10 cellular contexts compared by ENCODE assay signal in the genomic region with DNA sequence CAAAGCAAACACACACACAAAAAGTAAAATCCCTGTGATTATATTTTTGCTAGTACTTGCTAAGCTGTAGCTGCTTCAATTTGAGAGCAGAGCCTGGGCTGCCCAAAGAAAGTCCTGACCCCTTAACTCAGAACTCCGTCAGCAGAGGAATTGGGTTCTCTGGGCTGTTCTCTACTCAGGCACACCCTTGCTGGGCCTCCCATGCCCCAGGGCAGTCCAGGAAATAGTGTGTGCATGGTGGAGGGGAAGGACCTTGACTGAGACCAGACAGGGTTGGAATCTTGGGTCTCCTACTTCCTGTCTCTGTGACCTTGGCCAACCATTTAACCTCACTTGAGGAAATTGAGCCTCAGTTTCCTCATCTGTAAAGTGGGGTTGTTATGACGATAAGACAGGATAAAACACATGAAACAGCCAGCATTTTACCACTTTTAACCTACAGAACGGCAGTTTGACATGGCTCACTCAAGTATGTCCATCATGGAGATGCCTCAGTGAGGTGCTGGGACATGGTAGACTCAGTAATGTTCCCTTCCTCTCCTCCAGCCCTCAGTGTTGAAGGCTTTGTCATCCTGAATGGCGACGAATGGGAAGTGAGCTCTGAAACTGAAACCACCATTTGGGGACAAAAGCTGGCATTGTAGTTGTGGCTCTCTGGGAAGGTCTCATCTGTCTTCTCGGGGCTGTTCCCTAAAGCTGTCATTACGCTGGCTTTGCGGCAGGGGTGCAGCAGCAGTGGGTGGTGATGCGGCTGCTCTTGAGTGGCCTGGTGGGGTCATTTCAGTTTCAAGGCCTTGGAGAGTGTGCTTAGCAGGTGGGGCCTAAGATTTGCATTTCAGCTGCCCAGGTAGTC.
DNase-seq lines count a peak whose midpoint lies in the region; ATAC-seq and TF ChIP-seq lines count a peak whose summit lies in the region.
"Had no signal": no experiment of that assay in that cellular context is flagged by ENCODE, and none has a peak within 500 bp of the region (broad histone marks: within the 10 kb centered on the region; RNA-seq: fewer than 3 reads in every experiment).

No MANE protein-coding gene starts in this region.

- no peaks in the 10 kb centered on the region for H3K36me3 ChIP-seq in CD8-positive, alpha-beta T cell (ENCODE audit: insufficient read depth, low read length)
- H3K36me3 ChIP-seq in mesodermal cell (ENCODE audit: control insufficient read depth, insufficient read depth, low read length): peaks cover 47% of the 10 kb centered on the region

- peaks cover 47% of the 10 kb centered on the region for H3K4me1 Mint-ChIP-seq in CD8-positive, alpha-beta T cell (ENCODE audit: low read depth)
- H3K4me1 Mint-ChIP-seq in IgD-negative memory B cell: peaks cover 23 to 26% (median 23%) of the 10 kb centered on the region in 3 donors
- H3K4me1 Mint-ChIP-seq in activated T-helper 17 cell treated with anti-CD3 and anti-CD28 coated beads, Interleukin-2, amount 50 U/mL, for 72 hours: peaks cover 25% of the 10 kb centered on the region

- DNase-seq in CD8-positive, alpha-beta T cell: no peak
- DNase-seq in globus pallidus (ENCODE audit: low spot score) (no peak), A172 (ENCODE audit: low spot score) (no peak), NCI-H2081 (lab: John Stamatoyannopoulos, UW) (no peak)
- DNase-seq: DMS53, Karpas-422 had no signal

- no peak overlapping the region for H3K4me3 ChIP-seq in CD8-positive, alpha-beta T cell (ENCODE audit: low read depth, low read length)
- no peak overlapping the region for H3K4me3 ChIP-seq in mesodermal cell (ENCODE audit: extremely low read depth, insufficient read depth, low read length, poor library complexity, severe bottlenecking)

- H3K36me3 Mint-ChIP-seq in CD8-positive, alpha-beta T cell: peaks cover 16% of the 10 kb centered on the region
- H3K36me3 Mint-ChIP-seq in IgD-negative memory B cell: no peaks in the 10 kb centered on the region
- no peaks in the 10 kb centered on the region for H3K36me3 Mint-ChIP-seq in activated T-helper 17 cell treated with anti-CD3 and anti-CD28 coated beads, Interleukin-2, amount 50 U/mL, for 72 hours (ENCODE audit: low read depth)

- H3K9me3 Mint-ChIP-seq in CD8-positive, alpha-beta T cell: no peaks in the 10 kb centered on the region
- H3K9me3 Mint-ChIP-seq in IgD-negative memory B cell: no peaks in the 10 kb centered on the region
- H3K9me3 Mint-ChIP-seq in activated T-helper 17 cell treated with anti-CD3 and anti-CD28 coated beads, Interleukin-2, amount 50 U/mL, for 72 hours: no peaks in the 10 kb centered on the region

- TF ChIP-seq CTCF in CD8-positive, alpha-beta T cell (IDR thresholded peaks at IDR 0.05): no peak

- no peaks in the 10 kb centered on the region for H3K9me3 ChIP-seq in CD8-positive, alpha-beta T cell (ENCODE audit: low read length)
- H3K9me3 ChIP-seq in mesodermal cell (ENCODE audit: control insufficient read depth, low read length): no peaks in the 10 kb centered on the region

- no peaks in the 10 kb centered on the region for H3K27me3 ChIP-seq in CD8-positive, alpha-beta T cell (ENCODE audit: insufficient read depth, low read length)

- H3K27me3 Mint-ChIP-seq in CD8-positive, alpha-beta T cell (ENCODE audit: low read depth): no peaks in the 10 kb centered on the region
- no peaks in the 10 kb centered on the region for H3K27me3 Mint-ChIP-seq in IgD-negative memory B cell
- H3K27me3 Mint-ChIP-seq in activated T-helper 17 cell treated with anti-CD3 and anti-CD28 coated beads, Interleukin-2, amount 50 U/mL, for 72 hours: no peaks in the 10 kb centered on the region

- CTCF ChIA-PET in CD8-positive, alpha-beta T cell (lab: Charles Lee): interaction anchor here (0.5 to 0.7 kb wide), 2 partner anchors 94 to 152 kb away, joined by 3 read pairs; no protein-coding TSS in a partner anchor

- intact Hi-C loops in CD8-positive, alpha-beta T cell (cut with DNase I, micrococcal nuclease): loop anchor here (2.0 to 10.0 kb wide), 7 partner anchors 47 to 1135 kb away; a partner anchor contains a TSS

- H3K27ac Mint-ChIP-seq in CD8-positive, alpha-beta T cell: peak overlapping the region; percentile 96
- H3K27ac Mint-ChIP-seq in IgD-negative memory B cell: peak overlapping the region; percentile 72 to 97 (median 95)
- H3K27ac Mint-ChIP-seq in activated T-helper 17 cell treated with anti-CD3 and anti-CD28 coated beads, Interleukin-2, amount 50 U/mL, for 72 hours: peak overlapping the region; percentile 79

- no peak for ATAC-seq in CD8-positive, alpha-beta T cell
- no peak for ATAC-seq in activated T-helper 17 cell treated with anti-CD3 and anti-CD28 coated beads, Interleukin-2, amount 50 U/mL, for 72 hours (replicated peaks)
- no peak for ATAC-seq in HG02759 (IDR thresholded peaks at IDR 0.05; ENCODE audit: unreplicated experiment)

- H3K4me3 Mint-ChIP-seq in CD8-positive, alpha-beta T cell: no peak overlapping the region
- peak overlapping the region in 1 of 4 donors; percentile 68 for H3K4me3 Mint-ChIP-seq in IgD-negative memory B cell
- peak overlapping the region; percentile 54 for H3K4me3 Mint-ChIP-seq in activated T-helper 17 cell treated with anti-CD3 and anti-CD28 coated beads, Interleukin-2, amount 50 U/mL, for 72 hours

- WGBS in mesodermal cell (ENCODE audit: insufficient coverage in 2 of 2), 2 experiments: 81 to 94% methylated on average over 4 of the region's 9 CpGs

- H3K27ac ChIP-seq in CD8-positive, alpha-beta T cell (ENCODE audit: low read depth, low read length): no peak overlapping the region
- H3K27ac ChIP-seq in mesodermal cell (ENCODE audit: low read depth, low read length, severe bottlenecking): peak overlapping the region; percentile 23

- peaks cover 29% of the 10 kb centered on the region for H3K4me1 ChIP-seq in CD8-positive, alpha-beta T cell (ENCODE audit: insufficient read depth, low read length)
- H3K4me1 ChIP-seq in mesodermal cell (ENCODE audit: control insufficient read depth, insufficient read depth, low read length, poor library complexity, severe bottlenecking): peaks cover 16% of the 10 kb centered on the region

- POLR2A ChIA-PET in CD8-positive, alpha-beta T cell (lab: Charles Lee): no interaction called here
